33 cellular contexts compared by ENCODE assay signal in the genomic region with DNA sequence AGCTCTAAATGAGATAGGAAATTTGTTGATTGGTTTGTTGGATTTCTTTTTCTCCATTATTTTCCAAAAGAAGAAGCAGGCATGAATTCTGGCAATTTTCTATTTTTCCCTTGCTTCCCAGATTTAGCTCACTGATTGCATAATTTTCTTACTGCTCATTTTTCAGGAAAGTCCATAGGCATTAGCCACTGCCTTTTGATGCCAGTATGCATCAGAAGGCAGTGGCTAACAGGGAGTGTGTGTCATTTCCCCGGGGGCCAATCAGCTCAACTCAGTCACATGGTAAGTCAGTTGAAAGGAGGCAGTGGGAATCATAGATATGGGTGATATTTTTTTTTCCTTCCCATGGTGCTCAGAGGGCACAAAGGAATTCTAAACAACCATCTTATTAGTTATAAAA.
DNase-seq lines count a peak whose midpoint lies in the region; ATAC-seq and TF ChIP-seq lines count a peak whose summit lies in the region.
"Had no signal": no experiment of that assay in that cellular context is flagged by ENCODE, and none has a peak within 500 bp of the region (broad histone marks: within the 10 kb centered on the region; RNA-seq: fewer than 3 reads in every experiment).

No MANE protein-coding gene starts in this region.

- H3K79me2 ChIP-seq in GM23248 (ENCODE audit: insufficient read depth) (no peaks in the 10 kb centered on the region), Karpas-422 (ENCODE audit: low read length) (no peaks in the 10 kb centered on the region)

- H3K9ac ChIP-seq in GM23248 = no peak overlapping the region
- no peak overlapping the region for H3K9ac ChIP-seq in Karpas-422 (ENCODE audit: low read length)
- H3K9ac ChIP-seq: BLaER1 treated with 17β-estradiol and CSF1 and Interleukin-3, amounts not matched to agents 10 nM and 100 nM had no signal

- H3K9me3 ChIP-seq in RWPE2 (ENCODE audit: severe bottlenecking) (no peaks in the 10 kb centered on the region), GM23248 (ENCODE audit: low read depth) (no peaks in the 10 kb centered on the region), Karpas-422 (ENCODE audit: low read length) (no peaks in the 10 kb centered on the region)
- H3K9me3 ChIP-seq: body of pancreas, gastroesophageal sphincter, suprapubic skin had no signal

- H3K4me3 ChIP-seq in RWPE2 (ENCODE audit: severe bottlenecking) (no peak overlapping the region), GM23248 (no peak overlapping the region), Karpas-422 (ENCODE audit: low read length) (no peak overlapping the region)
- H3K4me3 ChIP-seq: BLaER1 treated with 17β-estradiol and CSF1 and Interleukin-3, amounts not matched to agents 10 nM and 100 nM; body of pancreas; gastroesophageal sphincter; GM23338; suprapubic skin had no signal

- no peak overlapping the region for H3K27ac ChIP-seq in RWPE2 (ENCODE audit: poor library complexity, severe bottlenecking)
- H3K27ac ChIP-seq in GM23248 = no peak overlapping the region
- H3K27ac ChIP-seq in Karpas-422 (ENCODE audit: low read length) = no peak overlapping the region
- H3K27ac ChIP-seq: BLaER1 treated with 17β-estradiol and CSF1 and Interleukin-3, amounts not matched to agents 10 nM and 100 nM; body of pancreas; gastroesophageal sphincter; suprapubic skin had no signal

- H3K27me3 ChIP-seq in RWPE2 (ENCODE audit: insufficient read depth, poor library complexity, severe bottlenecking) = no peaks in the 10 kb centered on the region
- H3K27me3 ChIP-seq in GM23248 (replicated peaks; ENCODE audit: insufficient read depth) = no peaks in the 10 kb centered on the region
- H3K27me3 ChIP-seq in Karpas-422 (ENCODE audit: low read length) = no peaks in the 10 kb centered on the region
- H3K27me3 ChIP-seq: BLaER1 treated with 17β-estradiol and CSF1 and Interleukin-3, amounts not matched to agents 10 nM and 100 nM; body of pancreas; gastroesophageal sphincter; suprapubic skin had no signal

- H3K4me2 ChIP-seq in GM23248 (ENCODE audit: unreplicated experiment) (no peak overlapping the region), Karpas-422 (ENCODE audit: low read depth, low read length, poor library complexity, severe bottlenecking) (no peak overlapping the region)
- H3K4me2 ChIP-seq: BLaER1 treated with 17β-estradiol and CSF1 and Interleukin-3, amounts not matched to agents 10 nM and 100 nM; GM23338 had no signal

- H3K36me3 ChIP-seq in RWPE2 (ENCODE audit: low read depth) (no peaks in the 10 kb centered on the region), GM23248 (ENCODE audit: low read depth) (no peaks in the 10 kb centered on the region), Karpas-422 (ENCODE audit: insufficient read depth, low read length) (no peaks in the 10 kb centered on the region)
- H3K36me3 ChIP-seq: BLaER1 treated with 17β-estradiol and CSF1 and Interleukin-3, amounts not matched to agents 10 nM and 100 nM; gastroesophageal sphincter; suprapubic skin had no signal

- no peak for TF ChIP-seq CTCF in RWPE2 (IDR thresholded peaks at IDR 0.05; ENCODE audit: poor library complexity, severe bottlenecking)

- no peaks in the 10 kb centered on the region for H3F3A ChIP-seq in GM23248 (ENCODE audit: insufficient read depth)

- 0 to 9% methylated on average over 1 of the region's 1 CpG for WGBS in GM23248 (ENCODE audit: low coverage in 1 of 2, low lambda C conversion rate in 2 of 2, missing lambda C conversion rate in 2 of 2), 2 experiments

- H2AFZ ChIP-seq in GM23248 (no peak overlapping the region), Karpas-422 (ENCODE audit: low read length) (no peak overlapping the region)
- H2AFZ ChIP-seq: GM23338 had no signal

- H3K9me2 ChIP-seq in GM23248 (ENCODE audit: insufficient read depth) (no peaks in the 10 kb centered on the region), Karpas-422 (replicated peaks; ENCODE audit: insufficient read depth, low read length) (no peaks in the 10 kb centered on the region)

- peaks cover 7% of the 10 kb centered on the region for H3K4me1 ChIP-seq in RWPE2 (ENCODE audit: insufficient read depth, poor library complexity, severe bottlenecking)
- no peaks in the 10 kb centered on the region for H3K4me1 ChIP-seq in GM23248 (ENCODE audit: insufficient read depth)
- no peaks in the 10 kb centered on the region for H3K4me1 ChIP-seq in Karpas-422 (ENCODE audit: low read length)
- H3K4me1 ChIP-seq: body of pancreas, gastroesophageal sphincter, suprapubic skin had no signal

- peak; percentile 36; the same call in 1 of the 3 replicates for ATAC-seq in RWPE2 (ENCODE audit: low read depth)
- ATAC-seq in GM18861 (IDR thresholded peaks at IDR 0.05; ENCODE audit: unreplicated experiment) = no peak
- ATAC-seq: activated CD8-positive, alpha-beta T cell treated with anti-CD3 and anti-CD28 coated beads, Interleukin-2, amount 10 ng/mL, durations not matched to agents 7 days and 5 days; body of pancreas; gastroesophageal sphincter; GM23338; left ventricle myocardium superior; natural killer cell treated with Interleukin-12 subunit alpha and Interleukin-12 subunit beta and Interleukin-15 and Interleukin-18, amount 100 ng/mL, for 72 hours; stimulated activated effector memory CD8-positive, alpha-beta T cell treated with anti-CD3 and anti-CD28 coated beads, Interleukin-12 subunit alpha, Interleukin-12 subunit beta, amount 100 ng/mL, for 72 hours had no signal

- no peaks in the 10 kb centered on the region for H4K20me1 ChIP-seq in GM23248 (ENCODE audit: insufficient read depth)
- no peaks in the 10 kb centered on the region for H4K20me1 ChIP-seq in Karpas-422 (ENCODE audit: insufficient read depth, low read depth, low read length)
- H4K20me1 ChIP-seq: BLaER1 treated with 17β-estradiol and CSF1 and Interleukin-3, amounts not matched to agents 10 nM and 100 nM had no signal

- in situ Hi-C loops in GM23248 (cut with MboI) = no loop called here

- peak; percentile 38 for DNase-seq in A172 (ENCODE audit: low spot score)
- peak; percentile 51 for DNase-seq in GM03348 (ENCODE audit: low spot score)
- no peak for DNase-seq in RWPE2 (ENCODE audit: low spot score)
- peak; percentile 91 for DNase-seq in fibroblast of peridontal ligament (ENCODE audit: extremely low read depth)
- DNase-seq in GM23248 = no peak
- no peak for DNase-seq in posterior cingulate gyrus
- no peak for DNase-seq in Karpas-422
- DNase-seq: activated CD4-positive, alpha-beta T cell treated with anti-CD3 and anti-CD28 coated beads for 1 hour; activated CD8-positive, alpha-beta T cell treated with anti-CD3 and anti-CD28 coated beads, Interleukin-2, amount 10 ng/mL, durations not matched to agents 7 days and 5 days; activated effector memory CD4-positive, alpha-beta T cell treated with anti-CD3 and anti-CD28 coated beads, Interleukin-2, amount 50 U/mL, for 16 hours; activated T-cell treated with anti-CD3 and anti-CD28 coated beads for 4 hours; body of pancreas; Calu3; effector CD8-positive, alpha-beta T cell; erythroblast; hypothalamus; KG1; left ventricle myocardium superior; midbrain; NCI-H1092; NCI-H2081; NCI-H345; retina; SIG-M5; stimulated activated CD4-positive, alpha-beta T cell treated with anti-CD3 and anti-CD28 coated beads, Interleukin-2, amount 100 ng/mL, for 48 hours; T-helper 1 cell had no signal

- intact Hi-C loops in posterior cingulate gyrus (cut with DNase I) = no loop called here

Comparison
In these comparisons a context has a peak if more than half of its experiments do, and no peak if none do; other contexts are left out.
1. DNase-seq: peak in A172 (single experiment), GM03348 (single experiment) and fibroblast of peridontal ligament (single experiment); none in RWPE2 (single experiment), GM23248 (single experiment), posterior cingulate gyrus (0 of 10) and Karpas-422 (single experiment).